ENCODE assay signal across 8 cellular contexts in genomic region chr19:4471400-4472173, GRCh38. TPM values are rescaled to one million over a fixed set of nuclear protein-coding genes. Genes with fewer than 3 reads are reported as not detected.
DNase-seq lines count a peak whose midpoint lies in the region; ATAC-seq and FAIRE-seq lines count a peak whose summit lies in the region.

No MANE protein-coding gene starts in this region.

- DNase-seq in COLO829 (ENCODE audit: low spot score), result peak; percentile 99
- DNase-seq in HT1080 (ENCODE audit: low read depth), result peak; percentile 99
- DNase-seq in NOMO-1 (lab: John Stamatoyannopoulos, UW; ENCODE audit: unreplicated experiment in 2 of 2), result peak; percentile 100
- DNase-seq in activated CD8-positive, alpha-beta memory T cell treated with anti-CD3 and anti-CD28 coated beads for 48 hours (ENCODE audit: low read depth in 2 of 3, low spot score in 2 of 3), result peak; percentile 64 to 92 (median 85)
- peak; percentile 100 for DNase-seq in mesendoderm
- peak; percentile 93 for DNase-seq in stimulated activated CD8-positive, alpha-beta memory T cell treated with anti-CD3 and anti-CD28 coated beads, Interleukin-12 subunit alpha, Interleukin-12 subunit beta, amount 100 ng/mL, for 4 hours (ENCODE audit: low read depth)

- H3K23ac ChIP-seq in mesendoderm (ENCODE audit: low read length), result no peak overlapping the region

- peak overlapping the region; percentile 77 for H4K8ac ChIP-seq in mesendoderm (ENCODE audit: low read depth, low read length)

- peak overlapping the region; percentile 70 for H3K56ac ChIP-seq in mesendoderm (ENCODE audit: low read length)

- H2BK5ac ChIP-seq in mesendoderm (ENCODE audit: low read length), result no peak overlapping the region

- no peaks in the 10 kb centered on the region for H3K27me3 ChIP-seq in mesendoderm (ENCODE audit: insufficient read depth, low read length, poor library complexity)

- H2AK5ac ChIP-seq in mesendoderm (ENCODE audit: low read length), result no peak overlapping the region

- peak overlapping the region; percentile 37 for H3K4me2 ChIP-seq in mesendoderm (ENCODE audit: low read length)

- H2BK15ac ChIP-seq in mesendoderm (replicated peaks; ENCODE audit: low read depth), result no peak overlapping the region

- WGBS in mesendoderm (ENCODE audit: extremely low coverage, insufficient coverage, low lambda C conversion rate), result no CpG with 5 or more reads among the region's 33 CpGs

- no peak overlapping the region for H2BK120ac ChIP-seq in mesendoderm (ENCODE audit: low read depth, low read length)

- H3K27ac ChIP-seq in mesendoderm (ENCODE audit: low read depth, low read length), result peak overlapping the region; percentile 26

- no peak overlapping the region for H3K4ac ChIP-seq in mesendoderm (ENCODE audit: low read depth, low read length)

- no peak overlapping the region for H3K18ac ChIP-seq in mesendoderm (ENCODE audit: low read length)

- H3K4me3 ChIP-seq in mesendoderm (ENCODE audit: low read length), result peak overlapping the region; percentile 19

- H3K79me2 ChIP-seq in mesendoderm (ENCODE audit: control insufficient read depth, insufficient read depth, low read length), result peaks cover 28% of the 10 kb centered on the region

- H3K4me1 ChIP-seq in mesendoderm (ENCODE audit: control insufficient read depth, low read depth, low read length), result peaks cover 2% of the 10 kb centered on the region

- FAIRE-seq in endometrium (lab: Jason Lieb, UNC), result peak; percentile 100

- peaks cover 13% of the 10 kb centered on the region for H3K79me1 ChIP-seq in mesendoderm (ENCODE audit: low read length)

- ATAC-seq in GM21381 (IDR thresholded peaks at IDR 0.05; ENCODE audit: unreplicated experiment), result peak; percentile 78

- H3K9ac ChIP-seq in mesendoderm (ENCODE audit: low read length), result peak overlapping the region; percentile 36

- H4K5ac ChIP-seq in mesendoderm (ENCODE audit: low read length), result no peak overlapping the region

- peaks cover 4% of the 10 kb centered on the region for H3K36me3 ChIP-seq in mesendoderm (ENCODE audit: control insufficient read depth, insufficient read depth, low read length)

RNA-seq across cellular contexts. Expression of gene HDGFL2, which starts 0.5 kb away (rescaled TPM):
- 21.4 and 26.4 TPM in 2 replicates for total RNA-seq in HT1080 (2014; rRNA removed; shearing (Covaris generic))
- polyA plus RNA-seq in HT1080 (2015; cell fraction: cytosol; rRNA removed), result 40.6 and 45.7 TPM in 2 replicates
- polyA plus RNA-seq in HT1080 (2015; cell fraction: nucleus; rRNA removed), result 66.1 and 68.7 TPM in 2 replicates
- polyA plus RNA-seq in mesendoderm (2013, experiment 1 of 2), result 54.7 TPM
- 55.7 TPM for polyA plus RNA-seq in mesendoderm (2013, experiment 2 of 2)

RNA-seq across cellular contexts. Expression of gene UBXN6, which starts 14.0 kb away (rescaled TPM):
- 48.4 and 75.4 TPM in 2 replicates for total RNA-seq in HT1080 (2014; rRNA removed; shearing (Covaris generic))
- polyA plus RNA-seq in HT1080 (2015; cell fraction: cytosol; rRNA removed), result 80.9 and 87.9 TPM in 2 replicates
- 57.1 and 63.2 TPM in 2 replicates for polyA plus RNA-seq in HT1080 (2015; cell fraction: nucleus; rRNA removed)
- 29.1 TPM for polyA plus RNA-seq in mesendoderm (2013, experiment 1 of 2)
- 28.3 TPM for polyA plus RNA-seq in mesendoderm (2013, experiment 2 of 2)

RNA-seq across cellular contexts. Expression of gene PLIN4, which starts 46.7 kb away (rescaled TPM):
- total RNA-seq in HT1080 (2014; rRNA removed; shearing (Covaris generic)), result 0.03 and 0.06 TPM in 2 replicates
- 0.18 and 0.29 TPM in 2 replicates for polyA plus RNA-seq in HT1080 (2015; cell fraction: cytosol; rRNA removed)
- 0.61 and 0.77 TPM in 2 replicates for polyA plus RNA-seq in HT1080 (2015; cell fraction: nucleus; rRNA removed)
- polyA plus RNA-seq in mesendoderm (2013, experiment 1 of 2), result 0.01 TPM
- polyA plus RNA-seq in mesendoderm (2013, experiment 2 of 2), result 0.04 TPM

Comparison
In these comparisons a context has a peak if more than half of its experiments do, and no peak if none do; other contexts are left out.
1. Peak in every context shown above with its lines: DNase-seq, ATAC-seq, H3K4me3 ChIP-seq and H3K27ac ChIP-seq.